Comparison of ENCODE assay signal across 18 cellular contexts in genomic region chr2:95578529-95578928, GRCh38. TPM values are rescaled to one million over a fixed set of nuclear protein-coding genes. Genes with fewer than 3 reads are reported as not detected.
DNase-seq lines count a peak whose midpoint lies in the region; ATAC-seq, FAIRE-seq and TF ChIP-seq lines count a peak whose summit lies in the region.
"Had no signal": no experiment of that assay in that cellular context is flagged by ENCODE, and none has a peak within 500 bp of the region (broad histone marks: within the 10 kb centered on the region; RNA-seq: fewer than 3 reads in every experiment).

No MANE protein-coding gene starts in this region.

- no peak overlapping the region for H3K4me3 Mint-ChIP-seq in GM23338
- H3K4me3 Mint-ChIP-seq in astrocyte (ENCODE audit: unreplicated experiment) = no peak overlapping the region
- H3K4me3 Mint-ChIP-seq: CD4-positive, CD25-positive, alpha-beta regulatory T cell had no signal

- no peak overlapping the region for H2BK5ac ChIP-seq in neuronal stem cell (ENCODE audit: low read length)

- H2BK120ac ChIP-seq in neuronal stem cell (ENCODE audit: low read depth, low read length) = no peak overlapping the region

- H2AFZ ChIP-seq in GM23338 (no peak overlapping the region), astrocyte (ENCODE audit: low read depth, low read length) (no peak overlapping the region), neuronal stem cell (ENCODE audit: low read length) (peak overlapping the region; percentile 77)

- H3K9me2 ChIP-seq in GM23338 (ENCODE audit: insufficient read depth) = no peaks in the 10 kb centered on the region

- H3K14ac ChIP-seq in neuronal stem cell (ENCODE audit: low read length) = no peak overlapping the region

- no peak overlapping the region for H3K27ac Mint-ChIP-seq in GM23338
- peak overlapping the region; percentile 48 for H3K27ac Mint-ChIP-seq in astrocyte (ENCODE audit: unreplicated experiment)
- H3K27ac Mint-ChIP-seq: CD4-positive, CD25-positive, alpha-beta regulatory T cell had no signal

- no peak for FAIRE-seq in astrocyte (lab: Jason Lieb, UNC)
- FAIRE-seq: GM12878, GM18507, H1, HepG2, HTR-8/SVneo had no signal

- H3K27me3 Mint-ChIP-seq in GM23338 (ENCODE audit: insufficient read depth, low read depth, poor library complexity) = peaks cover 3% of the 10 kb centered on the region
- no peaks in the 10 kb centered on the region for H3K27me3 Mint-ChIP-seq in astrocyte (ENCODE audit: low read depth, unreplicated experiment)

- no CpG with 5 or more reads among the region's 1 CpG for WGBS in neuronal stem cell (ENCODE audit: extremely low coverage in 2 of 2, insufficient read length in 2 of 2, insufficient replicate concordance in 1 of 2), 2 donors

- no peaks in the 10 kb centered on the region for H3F3A ChIP-seq in GM23338 (replicated peaks; ENCODE audit: low read depth)

- no peak overlapping the region for H3K4me2 ChIP-seq in GM23338
- no peak overlapping the region for H3K4me2 ChIP-seq in astrocyte (ENCODE audit: low read length)
- H3K4me2 ChIP-seq in neuronal stem cell (ENCODE audit: insufficient read depth, low read length, poor library complexity, severe bottlenecking) = no peak overlapping the region
- H3K4me2 ChIP-seq: BLaER1 treated with 17β-estradiol and CSF1 and Interleukin-3, amounts not matched to agents 10 nM and 100 nM had no signal

- no peak overlapping the region for H3K18ac ChIP-seq in neuronal stem cell (ENCODE audit: low read length)

- no peak overlapping the region for H4K91ac ChIP-seq in neuronal stem cell (ENCODE audit: low read depth, low read length, poor library complexity)

- no peaks in the 10 kb centered on the region for H3K4me1 ChIP-seq in GM23338 (ENCODE audit: insufficient read depth)
- no peaks in the 10 kb centered on the region for H3K4me1 ChIP-seq in astrocyte (ENCODE audit: insufficient read depth, low read length)
- no peaks in the 10 kb centered on the region for H3K4me1 ChIP-seq in neuronal stem cell (ENCODE audit: control insufficient read depth in 2 of 2, insufficient read depth in 1 of 2, low read depth in 1 of 2, low read length in 2 of 2)
- H3K4me1 ChIP-seq: BLaER1 treated with 17β-estradiol and CSF1 and Interleukin-3, amounts not matched to agents 10 nM and 100 nM had no signal

- H3K4me3 ChIP-seq in GM23338 (no peak overlapping the region), astrocyte (ENCODE audit: insufficient read depth, low read depth, low read length) (no peak overlapping the region), neuronal stem cell (ENCODE audit: low read length in 2 of 2) (no peak overlapping the region)
- H3K4me3 ChIP-seq: BLaER1 treated with 17β-estradiol and CSF1 and Interleukin-3, amounts not matched to agents 10 nM and 100 nM; GM12878 had no signal

- H3K23ac ChIP-seq in neuronal stem cell (ENCODE audit: low read depth, low read length, poor library complexity) = no peak overlapping the region

- H3K27ac ChIP-seq in GM23338 (ENCODE audit: low read depth) (no peak overlapping the region), astrocyte (ENCODE audit: low read depth, low read length) (no peak overlapping the region), neuronal stem cell (replicated peaks; ENCODE audit: low read length) (no peak overlapping the region)
- H3K27ac ChIP-seq: BLaER1 treated with 17β-estradiol and CSF1 and Interleukin-3, amounts not matched to agents 10 nM and 100 nM had no signal

- H2AK5ac ChIP-seq in neuronal stem cell (ENCODE audit: low read depth, low read length) = no peak overlapping the region

- H2BK12ac ChIP-seq in neuronal stem cell (ENCODE audit: low read length) = no peak overlapping the region

- no peak overlapping the region for H3K9ac ChIP-seq in astrocyte (ENCODE audit: low read length)
- no peak overlapping the region for H3K9ac ChIP-seq in neuronal stem cell (ENCODE audit: low read depth, low read length, poor library complexity)
- H3K9ac ChIP-seq: BLaER1 treated with 17β-estradiol and CSF1 and Interleukin-3, amounts not matched to agents 10 nM and 100 nM had no signal

- TF ChIP-seq CTCF in GM23338 (conservative IDR thresholded peaks at IDR 0.05; ENCODE audit: low read depth in 2 of 2) (no peak), astrocyte (IDR thresholded peaks at IDR 0.05; ENCODE audit: insufficient read depth, low read depth, low read length) (no peak)

- H3K79me2 ChIP-seq in GM23338 (replicated peaks; ENCODE audit: insufficient read depth) (no peaks in the 10 kb centered on the region), astrocyte (ENCODE audit: insufficient read depth, low read length) (no peaks in the 10 kb centered on the region)

- no peaks in the 10 kb centered on the region for H4K20me1 ChIP-seq in GM23338 (replicated peaks; ENCODE audit: insufficient read depth)
- H4K20me1 ChIP-seq in astrocyte (ENCODE audit: insufficient read depth, low read length) = no peaks in the 10 kb centered on the region
- H4K20me1 ChIP-seq: BLaER1 treated with 17β-estradiol and CSF1 and Interleukin-3, amounts not matched to agents 10 nM and 100 nM had no signal

- ATAC-seq in GM23338 (peak; percentile 55; the same call in 1 of the 3 replicates), HG03457 (IDR thresholded peaks at IDR 0.05; ENCODE audit: unreplicated experiment) (no peak), GM18867 (IDR thresholded peaks at IDR 0.05; ENCODE audit: unreplicated experiment) (no peak), GM21360 (IDR thresholded peaks at IDR 0.05; ENCODE audit: unreplicated experiment) (no peak)
- ATAC-seq: GM12878, HepG2 had no signal

- H3K9me3 Mint-ChIP-seq in GM23338 (no peaks in the 10 kb centered on the region), astrocyte (ENCODE audit: unreplicated experiment) (no peaks in the 10 kb centered on the region)

- H3K27me3 ChIP-seq in GM23338 (ENCODE audit: insufficient read depth) (no peaks in the 10 kb centered on the region), astrocyte (ENCODE audit: insufficient read depth, low read length) (no peaks in the 10 kb centered on the region), neuronal stem cell (ENCODE audit: control insufficient read depth in 3 of 3, insufficient read depth in 3 of 3, low read depth in 1 of 3, low read length in 3 of 3) (no peaks in the 10 kb centered on the region)
- H3K27me3 ChIP-seq: BLaER1 treated with 17β-estradiol and CSF1 and Interleukin-3, amounts not matched to agents 10 nM and 100 nM had no signal

- H3K79me1 ChIP-seq in neuronal stem cell (ENCODE audit: low read depth, low read length) = no peaks in the 10 kb centered on the region

- H3K4me1 Mint-ChIP-seq in GM23338 (peaks cover 5% of the 10 kb centered on the region; the same call in 2 of the 3 replicates), astrocyte (ENCODE audit: low read depth, unreplicated experiment) (peaks cover 12% of the 10 kb centered on the region)
- H3K4me1 Mint-ChIP-seq: CD4-positive, CD25-positive, alpha-beta regulatory T cell had no signal

- H4K8ac ChIP-seq in neuronal stem cell (ENCODE audit: low read depth, low read length) = no peak overlapping the region

- no peak overlapping the region for H3K4ac ChIP-seq in neuronal stem cell (ENCODE audit: low read length)

- H2BK15ac ChIP-seq in neuronal stem cell (ENCODE audit: low read length) = no peak overlapping the region

- H3K36me3 Mint-ChIP-seq in GM23338 (ENCODE audit: low read depth) (no peaks in the 10 kb centered on the region), astrocyte (ENCODE audit: low read depth, unreplicated experiment) (no peaks in the 10 kb centered on the region)
- H3K36me3 Mint-ChIP-seq: CD4-positive, CD25-positive, alpha-beta regulatory T cell had no signal

- H3K36me3 ChIP-seq in GM23338 (ENCODE audit: insufficient read depth) (no peaks in the 10 kb centered on the region), astrocyte (ENCODE audit: insufficient read depth, low read length) (no peaks in the 10 kb centered on the region), neuronal stem cell (replicated peaks in 1 of 2; ENCODE audit: control insufficient read depth in 2 of 2, insufficient read depth in 2 of 2, low read length in 2 of 2) (no peaks in the 10 kb centered on the region)
- H3K36me3 ChIP-seq: BLaER1 treated with 17β-estradiol and CSF1 and Interleukin-3, amounts not matched to agents 10 nM and 100 nM had no signal

- DNase-seq in GM23338 (ENCODE audit: low spot score) (peak; percentile 40), astrocyte (ENCODE audit: low read depth) (no peak), iris pigment epithelial cell (ENCODE audit: low read depth) (peak; percentile 1), neuronal stem cell (ENCODE audit: low spot score) (no peak)
- DNase-seq: 8988T; CD4-positive, CD25-positive, alpha-beta regulatory T cell; DMS 273 treated with DMSO at 0.1 percent for 48 hours; HCEC 1CT had no signal

- H3K9me3 ChIP-seq in astrocyte (ENCODE audit: insufficient read depth, low read depth, low read length) (no peaks in the 10 kb centered on the region), neuronal stem cell (replicated peaks in 1 of 2; ENCODE audit: control insufficient read depth in 2 of 2, insufficient read depth in 1 of 2, low read depth in 1 of 2, low read length in 2 of 2) (no peaks in the 10 kb centered on the region)
- H3K9me3 ChIP-seq: BLaER1 treated with 17β-estradiol and CSF1 and Interleukin-3, amounts not matched to agents 10 nM and 100 nM had no signal

TF ChIP-seq in GM23338, 12 proteins besides CTCF, POLR2A, EP300 and RAD21 (continues in another document):
- TF ChIP-seq CREB1 (CRISPR knock-in tag; IDR thresholded peaks at IDR 0.05; ENCODE audit: low read depth) = no peak
- no peak for TF ChIP-seq EZH2phosphoT487 (IDR thresholded peaks at IDR 0.05; ENCODE audit: unreplicated experiment)
- TF ChIP-seq ZNF331 (CRISPR knock-in tag; IDR thresholded peaks at IDR 0.05; ENCODE audit: low read depth) = no peak

RNA-seq across cellular contexts. Expression of gene TRIM43, which starts 13.3 kb away (rescaled TPM):
- 0.23 and 0.59 TPM in 2 replicates for total RNA-seq in GM23338 (2014; rRNA removed; shearing (Covaris generic))
- polyA plus RNA-seq in GM23338 (2016; fragmentation: Nextera tagmentation; extraction: Ambion mirVana) = 0.40 TPM in 1 of 2 replicates, not detected in the other
- total RNA-seq in astrocyte = 0.70 TPM in 1 of 2 replicates, not detected in the other
- polyA plus RNA-seq in neuronal stem cell (2013, experiment 1 of 2) = not detected
- not detected for polyA plus RNA-seq in neuronal stem cell (2013, experiment 2 of 2)
- total RNA-seq: CD4-positive, CD25-positive, alpha-beta regulatory T cell; Daoy; GM12878; H1; HepG2 had no signal
- polyA plus RNA-seq: CD4-positive, CD25-positive, alpha-beta regulatory T cell; GM12878; H1; HepG2 had no signal

Comparison
In these comparisons a context has a peak if more than half of its experiments do, and no peak if none do; other contexts are left out.
1. DNase-seq: peak in GM23338 (single experiment) and iris pigment epithelial cell (single experiment); none in astrocyte (single experiment) and neuronal stem cell (single experiment).